Comparison of ENCODE assay signal across 28 cellular contexts in genomic region chr12:39887824-39888223, GRCh38.
"Had no signal": no experiment of that assay in that cellular context is flagged by ENCODE, and none has a peak within 500 bp of the region (broad histone marks: within the 10 kb centered on the region; RNA-seq: fewer than 3 reads in every experiment).

No MANE protein-coding gene starts in this region.

- H3K27ac Mint-ChIP-seq: natural killer cell treated with Interleukin-12 subunit alpha and Interleukin-12 subunit beta and Interleukin-15 and Interleukin-18, amount 100 ng/mL, for 72 hours; nephron progenitor cell; neural progenitor cell; progenitor cell of endocrine pancreas; stimulated activated effector memory CD8-positive, alpha-beta T cell treated with anti-CD3 and anti-CD28 coated beads, Interleukin-12 subunit alpha, Interleukin-12 subunit beta, amount 100 ng/mL, for 72 hours; stimulated activated naive B cell treated with anti-CD40 and anti-IgM and Interleukin-4, amounts not matched to agents 10 μg/mL and 1 μg/mL and 100 μg/mL, for 72 hours; stimulated activated naive CD8-positive, alpha-beta T cell treated with anti-CD3 and anti-CD28 coated beads, Interleukin-15, Interleukin-2, amounts not matched to agents 100 ng/mL and 50 ng/mL, for 24 hours had no signal

- H3K79me2 ChIP-seq: parathyroid adenoma had no signal

- H2AFZ ChIP-seq: neural progenitor cell, parathyroid adenoma had no signal

- H3K4me1 Mint-ChIP-seq: neural progenitor cell; stimulated activated effector memory CD8-positive, alpha-beta T cell treated with anti-CD3 and anti-CD28 coated beads, Interleukin-12 subunit alpha, Interleukin-12 subunit beta, amount 100 ng/mL, for 72 hours had no signal

- H3K4me3 Mint-ChIP-seq: natural killer cell treated with Interleukin-12 subunit alpha and Interleukin-12 subunit beta and Interleukin-15 and Interleukin-18, amount 100 ng/mL, for 72 hours; nephron progenitor cell; neural progenitor cell; stimulated activated effector memory CD8-positive, alpha-beta T cell treated with anti-CD3 and anti-CD28 coated beads, Interleukin-12 subunit alpha, Interleukin-12 subunit beta, amount 100 ng/mL, for 72 hours; stimulated activated naive B cell treated with anti-CD40 and anti-IgM and Interleukin-4, amounts not matched to agents 10 μg/mL and 1 μg/mL and 100 μg/mL, for 72 hours; stimulated activated naive CD8-positive, alpha-beta T cell treated with anti-CD3 and anti-CD28 coated beads, Interleukin-15, Interleukin-2, amounts not matched to agents 100 ng/mL and 50 ng/mL, for 24 hours had no signal

- H3K4me2 ChIP-seq: neural progenitor cell had no signal

- H3K27me3 Mint-ChIP-seq: natural killer cell treated with Interleukin-12 subunit alpha and Interleukin-12 subunit beta and Interleukin-15 and Interleukin-18, amount 100 ng/mL, for 72 hours; progenitor cell of endocrine pancreas; stimulated activated naive B cell treated with anti-CD40 and anti-IgM and Interleukin-4, amounts not matched to agents 10 μg/mL and 1 μg/mL and 100 μg/mL, for 72 hours; stimulated activated naive CD8-positive, alpha-beta T cell treated with anti-CD3 and anti-CD28 coated beads, Interleukin-15, Interleukin-2, amounts not matched to agents 100 ng/mL and 50 ng/mL, for 24 hours had no signal

- H3K27me3 ChIP-seq: neural progenitor cell, ovary, right lobe of liver, sigmoid colon, stomach, thyroid gland, tibial nerve, upper lobe of left lung, vagina had no signal

- H3K9ac ChIP-seq: neural progenitor cell, parathyroid adenoma had no signal

- H3K27ac ChIP-seq: neural progenitor cell, ovary, parathyroid adenoma, psoas muscle, right lobe of liver, sigmoid colon, stomach, thoracic aorta, thyroid gland, tibial nerve, upper lobe of left lung, vagina had no signal

- DNase-seq: nephron progenitor cell; occipital lobe; ovary; posterior cingulate gyrus; psoas muscle; right cardiac atrium; right lobe of liver; sigmoid colon; small intestine; stimulated activated CD4-positive, alpha-beta T cell treated with anti-CD3 and anti-CD28 coated beads, Interleukin-15, amount 100 ng/mL, for 24 hours; stimulated activated CD4-positive, alpha-beta T cell treated with anti-CD3 and anti-CD28 coated beads, Interleukin-2, amount 100 ng/mL, for 24 hours; stimulated activated CD4-positive, alpha-beta T cell treated with anti-CD3 and anti-CD28 coated beads, Interleukin-2, amount 100 ng/mL, for 48 hours; stimulated activated CD4-positive, alpha-beta T cell treated with anti-CD3 and anti-CD28 coated beads, Interleukin-4, amount 100 ng/mL, for 24 hours; stimulated activated naive B cell treated with anti-CD40 and anti-IgM and Interleukin-4, amounts not matched to agents 10 μg/mL and 1 μg/mL and 100 μg/mL, for 72 hours; stimulated activated naive CD4-positive, alpha-beta T cell treated with Interleukin-2 at 50 U/mL for 16 hours; stomach; thyroid gland; trophoblast cell; upper lobe of left lung had no signal

- H3K9me3 ChIP-seq: ovary, psoas muscle, right lobe of liver, sigmoid colon, stomach, thoracic aorta, thyroid gland, tibial nerve, upper lobe of left lung, vagina had no signal

- H3K9me3 Mint-ChIP-seq: natural killer cell treated with Interleukin-12 subunit alpha and Interleukin-12 subunit beta and Interleukin-15 and Interleukin-18, amount 100 ng/mL, for 72 hours; nephron progenitor cell; neural progenitor cell; stimulated activated effector memory CD8-positive, alpha-beta T cell treated with anti-CD3 and anti-CD28 coated beads, Interleukin-12 subunit alpha, Interleukin-12 subunit beta, amount 100 ng/mL, for 72 hours; stimulated activated naive B cell treated with anti-CD40 and anti-IgM and Interleukin-4, amounts not matched to agents 10 μg/mL and 1 μg/mL and 100 μg/mL, for 72 hours; stimulated activated naive CD8-positive, alpha-beta T cell treated with anti-CD3 and anti-CD28 coated beads, Interleukin-15, Interleukin-2, amounts not matched to agents 100 ng/mL and 50 ng/mL, for 24 hours had no signal

- H3K36me3 Mint-ChIP-seq: natural killer cell treated with Interleukin-12 subunit alpha and Interleukin-12 subunit beta and Interleukin-15 and Interleukin-18, amount 100 ng/mL, for 72 hours; neural progenitor cell; stimulated activated effector memory CD8-positive, alpha-beta T cell treated with anti-CD3 and anti-CD28 coated beads, Interleukin-12 subunit alpha, Interleukin-12 subunit beta, amount 100 ng/mL, for 72 hours; stimulated activated naive B cell treated with anti-CD40 and anti-IgM and Interleukin-4, amounts not matched to agents 10 μg/mL and 1 μg/mL and 100 μg/mL, for 72 hours had no signal

- H3K4me3 ChIP-seq: neural progenitor cell, ovary, psoas muscle, right lobe of liver, sigmoid colon, stomach, thoracic aorta, thyroid gland, tibial nerve, upper lobe of left lung, vagina had no signal

- H3K36me3 ChIP-seq: neural progenitor cell, ovary, right lobe of liver, sigmoid colon, stomach, thoracic aorta, thyroid gland, tibial nerve, upper lobe of left lung, vagina had no signal
